ENCODE assay signal across 8 cellular contexts in the genomic region with DNA sequence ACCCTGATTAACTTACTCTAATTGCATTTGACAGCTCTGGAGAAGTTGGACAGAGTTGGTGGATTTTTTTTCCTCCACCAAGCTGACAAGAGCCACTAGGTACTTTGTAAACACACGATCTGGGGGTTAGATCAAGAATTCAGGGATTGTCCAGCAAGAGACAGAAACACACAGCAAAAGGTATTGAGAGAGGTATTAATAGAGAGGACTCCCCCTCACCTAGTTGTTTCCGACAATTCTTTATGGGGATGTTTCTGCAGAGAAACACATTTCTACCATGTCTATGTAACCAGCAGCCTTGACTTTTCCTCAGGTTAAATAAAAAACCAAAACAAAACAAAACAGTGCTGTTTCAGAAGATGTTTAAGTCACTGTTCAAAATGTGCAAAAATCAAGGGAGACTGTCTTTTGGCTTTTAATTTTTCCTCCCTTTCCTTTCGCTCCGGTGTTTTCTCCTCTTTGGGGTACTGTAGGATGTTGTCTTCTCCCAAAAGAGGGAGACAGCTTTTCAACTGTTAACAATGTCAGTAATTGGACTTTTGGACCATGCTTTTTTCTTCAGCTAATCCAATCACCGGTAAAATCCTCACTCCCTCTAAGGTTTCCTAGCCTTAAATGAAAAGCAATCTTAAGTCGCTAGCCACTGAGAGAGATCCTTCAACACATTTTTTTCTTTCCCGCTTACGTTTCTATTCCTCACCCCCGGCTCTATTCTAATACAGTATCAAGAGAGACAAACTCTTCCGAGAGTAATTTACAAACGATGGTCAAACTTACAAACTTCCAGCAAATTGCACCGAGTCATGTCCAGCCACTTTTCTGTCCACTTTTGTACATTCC. TPM values are rescaled to one million over a fixed set of nuclear protein-coding genes. Genes with fewer than 3 reads are reported as not detected.
DNase-seq lines count a peak whose midpoint lies in the region; ATAC-seq, FAIRE-seq and TF ChIP-seq lines count a peak whose summit lies in the region.

No MANE protein-coding gene starts in this region.

- TF ChIP-seq CTCF in NB4 (IDR thresholded peaks at IDR 0.05; ENCODE audit: low read depth, low read length) (no peak), upper lobe of right lung (IDR thresholded peaks at IDR 0.05) (no peak), GM13977 (IDR thresholded peaks at IDR 0.05; ENCODE audit: extremely low read depth, insufficient read depth, missing control alignments) (no peak)

- H2AK5ac ChIP-seq in mesenchymal stem cell (ENCODE audit: low read length, severe bottlenecking), result peak overlapping the region; percentile 39

- POLR2A ChIA-PET in CD4-positive, alpha-beta memory T cell (lab: Charles Lee; ENCODE audit: partially characterized antibody), result interaction anchor here (0.5 to 7.4 kb wide), 55 partner anchors 12 to 1275 kb away, joined by 3 to 76 read pairs (median 4); partner anchors contain the start of genes CCDC82, CEP57, FAM76B and JRKL

- H4K91ac ChIP-seq in mesenchymal stem cell (ENCODE audit: low read length), result no peak overlapping the region

- peak overlapping the region; percentile 6 to 73 for H3K4ac ChIP-seq in mesenchymal stem cell (ENCODE audit: low read depth in 1 of 2, low read length in 2 of 2)

- H3K18ac ChIP-seq in mesenchymal stem cell (ENCODE audit: low read depth in 1 of 2, low read length in 2 of 2), result peak overlapping the region; percentile 72 to 94

- H3K4me1 Mint-ChIP-seq in CD4-positive, alpha-beta memory T cell, result peaks cover 29 to 54% (median 38%) of the 10 kb centered on the region in 4 donors

- H3K27ac ChIP-seq in CD4-positive, alpha-beta memory T cell (ENCODE audit: low read depth, low read length), result peak overlapping the region; percentile 75
- H3K27ac ChIP-seq in mesenchymal stem cell (ENCODE audit: low read length, poor library complexity, severe bottlenecking) (peak overlapping the region; percentile 96), upper lobe of right lung (peak overlapping the region; percentile 80)

- H3K36me3 ChIP-seq in CD4-positive, alpha-beta memory T cell (ENCODE audit: insufficient read depth, low read length), result no peaks in the 10 kb centered on the region
- H3K36me3 ChIP-seq in mesenchymal stem cell (ENCODE audit: control insufficient read depth in 1 of 2, insufficient read depth in 2 of 2, low read depth in 1 of 2, low read length in 2 of 2) (no peaks in the 10 kb centered on the region), upper lobe of right lung (no peaks in the 10 kb centered on the region)

- peak overlapping the region; percentile 87 for H3K4me2 ChIP-seq in mesenchymal stem cell (ENCODE audit: low read length, poor library complexity, severe bottlenecking)

- H3K27me3 ChIP-seq in CD4-positive, alpha-beta memory T cell (ENCODE audit: insufficient read depth, low read length), result no peaks in the 10 kb centered on the region
- H3K27me3 ChIP-seq in mesenchymal stem cell (ENCODE audit: control insufficient read depth in 1 of 2, insufficient read depth in 1 of 2, low read length in 2 of 2), result no peaks in the 10 kb centered on the region
- H3K27me3 ChIP-seq in upper lobe of right lung, result no peaks in the 10 kb centered on the region

- FAIRE-seq in GM12891 (lab: Jason Lieb, UNC), result no peak

- CTCF ChIA-PET in CD4-positive, alpha-beta memory T cell (lab: Charles Lee; ENCODE audit: partially characterized antibody), result interaction anchor here (0.6 to 7.7 kb wide), 112 partner anchors 8 to 1190 kb away, joined by 3 to 258 read pairs (median 7); partner anchors contain the start of genes CCDC82, CEP57, FAM76B and JRKL

- no peak overlapping the region for H2BK15ac ChIP-seq in mesenchymal stem cell (ENCODE audit: low read depth, poor library complexity, severe bottlenecking)

- H3K14ac ChIP-seq in mesenchymal stem cell (ENCODE audit: low read length in 2 of 2), result no peak overlapping the region

- H4K8ac ChIP-seq in mesenchymal stem cell (ENCODE audit: low read length), result no peak overlapping the region

- peak overlapping the region in 1 of 2 experiments; percentile 54 for H2BK12ac ChIP-seq in mesenchymal stem cell (ENCODE audit: low read length in 2 of 2)

- H3K4me1 ChIP-seq in CD4-positive, alpha-beta memory T cell (ENCODE audit: insufficient read depth, low read length), result peaks cover 41% of the 10 kb centered on the region
- peaks cover 18% of the 10 kb centered on the region for H3K4me1 ChIP-seq in mesenchymal stem cell (ENCODE audit: control insufficient read depth, insufficient read depth, low read depth, low read length)
- peaks cover 38% of the 10 kb centered on the region for H3K4me1 ChIP-seq in upper lobe of right lung

- intact Hi-C loops in CD4-positive, alpha-beta memory T cell (cut with micrococcal nuclease), result loop anchor here (2.0 to 5.0 kb wide), 4 partner anchors 35 to 1192 kb away; partner anchors contain the start of gene CEP57
- intact Hi-C loops in upper lobe of right lung (cut with DNase I), result no loop called here

- H3K4me3 Mint-ChIP-seq in CD4-positive, alpha-beta memory T cell, result peak overlapping the region; percentile 91 to 98 (median 94)

- in situ Hi-C loops in GM13977 (cut with MboI; ENCODE audit: low pct_unique_long_range_greater_than_20kb, low sequenced_read_pairs, unreplicated experiment), result loop anchor here (25.0 kb wide), 1 partner anchor 280 kb away; no protein-coding TSS in a partner anchor

- peaks cover 1% of the 10 kb centered on the region for H3K79me1 ChIP-seq in mesenchymal stem cell (replicated peaks; ENCODE audit: low read length, poor library complexity, severe bottlenecking)

- no peak overlapping the region for H2AFZ ChIP-seq in mesenchymal stem cell (ENCODE audit: low read depth, low read length)

- ATAC-seq in upper lobe of right lung, result no peak

- TF ChIP-seq POLR2A in NB4 (IDR thresholded peaks at IDR 0.05; ENCODE audit: extremely low read depth, insufficient read length) (no peak), GM12891 (IDR thresholded peaks at IDR 0.05; ENCODE audit: low read depth, low read length) (no peak)

- 4% methylated on average over 10 of the region's 12 CpGs for WGBS in mesenchymal stem cell

- DNase-seq in CD4-positive, alpha-beta memory T cell, result peak in 4 of 5 donors; percentile 5 to 35 (median 14)
- DNase-seq in NB4 (ENCODE audit: low read depth) (no peak), cerebellar cortex (ENCODE audit: low spot score) (peak; percentile 57), mesenchymal stem cell (no peak), upper lobe of right lung (no peak), GM12891 (ENCODE audit: insufficient read length, low spot score) (no peak), HUDEP-2 (lab: John Stamatoyannopoulos, UW; ENCODE audit: unreplicated experiment in 76 of 76) (no peak), GM13977 (ENCODE audit: low spot score) (no peak)

- peak overlapping the region; percentile 60 to 78 for H3K4me3 ChIP-seq in CD4-positive, alpha-beta memory T cell (ENCODE audit: low read length in 2 of 2)
- H3K4me3 ChIP-seq in NB4 (ENCODE audit: low read depth, low read length), result peak overlapping the region; percentile 86
- H3K4me3 ChIP-seq in mesenchymal stem cell (ENCODE audit: insufficient read depth in 1 of 2, low read depth in 1 of 2, low read length in 2 of 2), result peak overlapping the region; percentile 65 to 95
- H3K4me3 ChIP-seq in upper lobe of right lung, result peak overlapping the region; percentile 80

- no peaks in the 10 kb centered on the region for H3K27me3 Mint-ChIP-seq in CD4-positive, alpha-beta memory T cell

- H2BK120ac ChIP-seq in mesenchymal stem cell (ENCODE audit: low read depth, low read length), result peak overlapping the region; percentile 79

- H3K27ac Mint-ChIP-seq in CD4-positive, alpha-beta memory T cell, result peak overlapping the region; percentile 86 to 97 (median 96)

- H3K23ac ChIP-seq in mesenchymal stem cell (ENCODE audit: low read length in 2 of 2), result no peak overlapping the region

- peak overlapping the region; percentile 99 for H3K9ac ChIP-seq in mesenchymal stem cell (ENCODE audit: low read length)

- peaks cover 4 to 36% of the 10 kb centered on the region in 2 donors for H3K36me3 Mint-ChIP-seq in CD4-positive, alpha-beta memory T cell

- no peaks in the 10 kb centered on the region for H3K9me3 ChIP-seq in CD4-positive, alpha-beta memory T cell (ENCODE audit: control insufficient read depth in 1 of 2, low read length in 2 of 2)
- no peaks in the 10 kb centered on the region for H3K9me3 ChIP-seq in mesenchymal stem cell (ENCODE audit: control insufficient read depth, low read length)
- H3K9me3 ChIP-seq in upper lobe of right lung, result no peaks in the 10 kb centered on the region

- H2BK5ac ChIP-seq in mesenchymal stem cell (ENCODE audit: low read depth, low read length, poor library complexity, severe bottlenecking), result peak overlapping the region; percentile 47

- H3K9me3 Mint-ChIP-seq in CD4-positive, alpha-beta memory T cell, result no peaks in the 10 kb centered on the region

TF ChIP-seq in GM12891, 5 proteins besides CTCF, POLR2A, EP300 and RAD21:
- TF ChIP-seq PAX5 (IDR thresholded peaks at IDR 0.05; ENCODE audit: insufficient read depth, low read length, severe bottlenecking), result no peak
- no peak for TF ChIP-seq TAF1 (IDR thresholded peaks at IDR 0.05; ENCODE audit: low read depth, low read length)
- TF ChIP-seq POU2F2 (IDR thresholded peaks at IDR 0.05; ENCODE audit: low read depth, low read length), result no peak
TF ChIP-seq in GM12891: peak in this region for 0.

RNA-seq across cellular contexts. Expression of gene MAML2, which starts 0.6 kb away (rescaled TPM):
- 10 to 100 TPM; 37.5 to 38.3 TPM for total RNA-seq in CD4-positive, alpha-beta memory T cell
- polyA plus RNA-seq in CD4-positive, alpha-beta memory T cell, result 10 to 100 TPM in 1 of 2 donors, 1 to 10 TPM in 1; 1.6 to 13.4 TPM
- polyA plus RNA-seq in mesenchymal stem cell (2013, experiment 1 of 2), result 33.4 TPM
- 31.6 TPM for polyA plus RNA-seq in mesenchymal stem cell (2013, experiment 2 of 2)
- 27.5 TPM for total RNA-seq in upper lobe of right lung
- polyA plus RNA-seq in GM12891 (2012; ENCODE audit: low read depth, missing spikeins), result 4.5 TPM

RNA-seq across cellular contexts. Expression of gene CCDC82, which starts 47.4 kb away (rescaled TPM):
- 10 to 100 TPM; 37.9 to 42.8 TPM for total RNA-seq in CD4-positive, alpha-beta memory T cell
- 10 to 100 TPM; 12.9 to 29.2 TPM for polyA plus RNA-seq in CD4-positive, alpha-beta memory T cell
- 35.4 TPM for polyA plus RNA-seq in mesenchymal stem cell (2013, experiment 1 of 2)
- polyA plus RNA-seq in mesenchymal stem cell (2013, experiment 2 of 2), result 33.9 TPM
- 28.4 TPM for total RNA-seq in upper lobe of right lung
- 18.9 TPM for polyA plus RNA-seq in GM12891 (2012; ENCODE audit: low read depth, missing spikeins)

RNA-seq across cellular contexts. Expression of gene JRKL, which starts 47.5 kb away (rescaled TPM):
- 10 to 100 TPM; 18.3 to 20.0 TPM for total RNA-seq in CD4-positive, alpha-beta memory T cell
- polyA plus RNA-seq in CD4-positive, alpha-beta memory T cell, result 1 to 10 TPM; 1.9 to 4.0 TPM
- 7.6 TPM for polyA plus RNA-seq in mesenchymal stem cell (2013, experiment 1 of 2)
- polyA plus RNA-seq in mesenchymal stem cell (2013, experiment 2 of 2), result 8.0 TPM
- total RNA-seq in upper lobe of right lung, result 9.8 TPM
- polyA plus RNA-seq in GM12891 (2012; ENCODE audit: low read depth, missing spikeins), result 3.8 TPM

Comparison
In these comparisons a context has a peak if more than half of its experiments do, and no peak if none do; other contexts are left out.
1. DNase-seq: peak in CD4-positive, alpha-beta memory T cell (4 of 5) and cerebellar cortex (single experiment); none in NB4 (single experiment), mesenchymal stem cell (single experiment), upper lobe of right lung (single experiment), GM12891 (single experiment), HUDEP-2 (0 of 76) and GM13977 (single experiment).
2. Peak in every context shown above with its lines, with median percentiles within 50 percentile points of each other: H3K27ac ChIP-seq and H3K4me3 ChIP-seq.